ENCODE assay signal across 8 cellular contexts in genomic region chr6:42571611-42572342, GRCh38. TPM values are rescaled to one million over a fixed set of nuclear protein-coding genes. Genes with fewer than 3 reads are reported as not detected.
DNase-seq lines count a peak whose midpoint lies in the region; ATAC-seq and TF ChIP-seq lines count a peak whose summit lies in the region.

No MANE protein-coding gene starts in this region.

- H3K4me1 ChIP-seq in mammary epithelial cell (ENCODE audit: insufficient read depth, low read length) = peaks cover 11% of the 10 kb centered on the region
- peaks cover 0 to 8% of the 10 kb centered on the region in 2 donors for H3K4me1 ChIP-seq in breast epithelium
- peaks cover 0 to 30% (median 25%) of the 10 kb centered on the region in 5 donors for H3K4me1 ChIP-seq in subcutaneous abdominal adipose tissue (ENCODE audit: control insufficient read depth in 5 of 5, insufficient read depth in 5 of 5, low read length in 5 of 5)
- H3K4me1 ChIP-seq in H9 (ENCODE audit: insufficient read depth, low read length) = no peaks in the 10 kb centered on the region

- H4K8ac ChIP-seq in H9 (replicated peaks; ENCODE audit: insufficient read length, low read depth, low read length) = no peak overlapping the region

- no peak for DNase-seq in mammary epithelial cell
- DNase-seq in breast epithelium (ENCODE audit: low spot score in 2 of 2) = no peak
- no peak for DNase-seq in activated CD8-positive, alpha-beta T cell treated with anti-CD3 and anti-CD28 coated beads for 36 hours
- DNase-seq in NCI-H146 (lab: John Stamatoyannopoulos, UW) = no peak
- no peak for DNase-seq in H9
- DNase-seq in foreskin fibroblast = no peak

- H4K5ac ChIP-seq in H9 (ENCODE audit: insufficient read length, low read depth, low read length) = no peak overlapping the region

- H2BK5ac ChIP-seq in H9 (ENCODE audit: insufficient read length, low read length) = no peak overlapping the region

- no peak overlapping the region for H2BK20ac ChIP-seq in H9 (ENCODE audit: low read depth, low read length, poor library complexity, severe bottlenecking)

- H3K23me2 ChIP-seq in H9 (ENCODE audit: insufficient read length, low read depth, low read length, poor library complexity, severe bottlenecking) = no peaks in the 10 kb centered on the region

- TF ChIP-seq CTCF in mammary epithelial cell (conservative IDR thresholded peaks at IDR 0.05 in 1 of 2, IDR thresholded peaks at IDR 0.05 in 1 of 2; ENCODE audit: extremely low read depth in 1 of 2, insufficient read depth in 1 of 2, low read depth in 1 of 2, low read length in 2 of 2) (no peak), breast epithelium (IDR thresholded peaks at IDR 0.05) (no peak), H9 (conservative IDR thresholded peaks at IDR 0.05) (no peak), foreskin fibroblast (IDR thresholded peaks at IDR 0.05; ENCODE audit: low read depth, low read length) (no peak)
- no peak for TF ChIP-seq CTCF in activated CD8-positive, alpha-beta T cell treated with anti-CD3 and anti-CD28 coated beads for 36 hours (IDR thresholded peaks at IDR 0.05)

- H3K9ac ChIP-seq in mammary epithelial cell (ENCODE audit: insufficient read depth, low read length) (no peak overlapping the region), subcutaneous abdominal adipose tissue (ENCODE audit: low read length in 5 of 5) (no peak overlapping the region), H9 (ENCODE audit: extremely low read depth, insufficient read length, low read length) (no peak overlapping the region)

- no peak overlapping the region for H3K23ac ChIP-seq in H9 (ENCODE audit: insufficient read length, low read depth, low read length)

- H3K27ac Mint-ChIP-seq in activated CD8-positive, alpha-beta T cell treated with anti-CD3 and anti-CD28 coated beads for 36 hours = peak overlapping the region; percentile 52
- H3K27ac Mint-ChIP-seq in H9 = no peak overlapping the region; a peak in 1 of 7 replicates

- H3K4me1 Mint-ChIP-seq in activated CD8-positive, alpha-beta T cell treated with anti-CD3 and anti-CD28 coated beads for 36 hours (ENCODE audit: low read depth) = peaks cover 40% of the 10 kb centered on the region
- peaks cover 0 to 5% of the 10 kb centered on the region in 2 experiments; a peak in 1 of 4 replicates for H3K4me1 Mint-ChIP-seq in H9

- no peak overlapping the region for H3K56ac ChIP-seq in H9 (ENCODE audit: insufficient read length, low read depth, low read length)

- TF ChIP-seq POLR2A in breast epithelium (IDR thresholded peaks at IDR 0.05) = no peak

- H3K4ac ChIP-seq in H9 (ENCODE audit: low read depth, low read length) = no peak overlapping the region

- H3K4me2 ChIP-seq in mammary epithelial cell (ENCODE audit: insufficient read depth, low read depth, low read length) = peak overlapping the region; percentile 54
- H3K4me2 ChIP-seq in H9 (ENCODE audit: insufficient read depth, insufficient read length, low read length) = no peak overlapping the region

- H2BK120ac ChIP-seq in H9 (ENCODE audit: low read depth, low read length, poor library complexity, severe bottlenecking) = no peak overlapping the region

- WGBS in mammary epithelial cell (ENCODE audit: low coverage, missing lambda C conversion rate) = 90% methylated on average over 7 of the region's 7 CpGs
- no CpG with 5 or more reads among the region's 7 CpGs for WGBS in H9 (ENCODE audit: extremely low coverage, insufficient read length, low lambda C conversion rate)

- POLR2A ChIA-PET in activated CD8-positive, alpha-beta T cell treated with anti-CD3 and anti-CD28 coated beads for 36 hours (lab: Charles Lee) = interaction anchor here (0.6 to 1.6 kb wide), 3 partner anchors 8 to 174 kb away, joined by 3 to 4 read pairs (median 4); partner anchors contain the start of genes TBCC and UBR2

- ATAC-seq in HG02885 (IDR thresholded peaks at IDR 0.05; ENCODE audit: poor library complexity, unreplicated experiment) = peak; percentile 27
- no peak for ATAC-seq in activated CD8-positive, alpha-beta T cell treated with anti-CD3 and anti-CD28 coated beads for 36 hours

- H3K4me3 ChIP-seq in mammary epithelial cell (replicated peaks in 1 of 3; ENCODE audit: insufficient read depth in 1 of 3, low read depth in 2 of 3, low read length in 3 of 3) (no peak overlapping the region), breast epithelium (no peak overlapping the region), subcutaneous abdominal adipose tissue (ENCODE audit: low read depth in 1 of 5, low read length in 5 of 5) (no peak overlapping the region), foreskin fibroblast (ENCODE audit: low read depth in 1 of 2, low read length in 2 of 2) (peak overlapping the region in 1 of 2 donors; percentile 1)

- intact Hi-C loops in mammary epithelial cell (cut with micrococcal nuclease) (no loop called here), breast epithelium (cut with DNase I; ENCODE audit: low total_unique reads) (no loop called here)
- intact Hi-C loops in activated CD8-positive, alpha-beta T cell treated with anti-CD3 and anti-CD28 coated beads for 36 hours (cut with micrococcal nuclease) = no loop called here

- CTCF ChIA-PET in mammary epithelial cell (lab: Charles Lee; ENCODE audit: low non-redundant PET) = no interaction called here
- CTCF ChIA-PET in activated CD8-positive, alpha-beta T cell treated with anti-CD3 and anti-CD28 coated beads for 36 hours (lab: Charles Lee) = interaction anchor here (1.5 to 2.0 kb wide), 3 partner anchors 8 to 40 kb away, joined by 5 to 11 read pairs (median 6); partner anchors contain the start of gene UBR2

- H3K27me3 ChIP-seq in mammary epithelial cell (ENCODE audit: insufficient read depth, low read length) (no peaks in the 10 kb centered on the region), breast epithelium (no peaks in the 10 kb centered on the region), subcutaneous abdominal adipose tissue (ENCODE audit: control insufficient read depth in 5 of 5, insufficient read depth in 4 of 5, low read length in 5 of 5) (no peaks in the 10 kb centered on the region), H9 (ENCODE audit: insufficient read depth, low read length) (no peaks in the 10 kb centered on the region)

- in situ Hi-C loops in mammary epithelial cell (cut with MboI; ENCODE audit: low sequenced_read_pairs in 2 of 2) = no loop called here

- no peaks in the 10 kb centered on the region for H3K9me3 Mint-ChIP-seq in activated CD8-positive, alpha-beta T cell treated with anti-CD3 and anti-CD28 coated beads for 36 hours
- H3K9me3 Mint-ChIP-seq in H9 = no peaks in the 10 kb centered on the region

- H4K20me1 ChIP-seq in mammary epithelial cell (ENCODE audit: insufficient read depth, low read length) (no peaks in the 10 kb centered on the region), H9 (ENCODE audit: control insufficient read depth, insufficient read depth, insufficient read length) (no peaks in the 10 kb centered on the region)

- H3K27me3 Mint-ChIP-seq in activated CD8-positive, alpha-beta T cell treated with anti-CD3 and anti-CD28 coated beads for 36 hours = no peaks in the 10 kb centered on the region
- H3K27me3 Mint-ChIP-seq in H9 (ENCODE audit: low read depth) = no peaks in the 10 kb centered on the region

- no peak overlapping the region for H4K91ac ChIP-seq in H9 (ENCODE audit: insufficient read length, low read depth, low read length)

- no peak overlapping the region for H3T11ph ChIP-seq in H9 (ENCODE audit: low read length)

- no peak overlapping the region for H2AK5ac ChIP-seq in H9 (ENCODE audit: insufficient read length, low read length)

- H3K79me2 ChIP-seq in mammary epithelial cell (ENCODE audit: insufficient read depth, low read length) (peaks cover 85% of the 10 kb centered on the region), H9 (ENCODE audit: insufficient read depth, low read length) (peaks cover 4% of the 10 kb centered on the region; the same call in 1 of the 2 replicates)

- H3K36me3 Mint-ChIP-seq in activated CD8-positive, alpha-beta T cell treated with anti-CD3 and anti-CD28 coated beads for 36 hours (ENCODE audit: low read depth) = peaks cover 35% of the 10 kb centered on the region
- peaks cover 2 to 19% (median 17%) of the 10 kb centered on the region in 3 experiments; a peak in 5 of 7 replicates for H3K36me3 Mint-ChIP-seq in H9 (ENCODE audit: insufficient read depth in 1 of 3, low read depth in 3 of 3)

- H3K36me3 ChIP-seq in mammary epithelial cell (ENCODE audit: insufficient read depth, low read length) (peaks cover 7% of the 10 kb centered on the region), breast epithelium (no peaks in the 10 kb centered on the region), subcutaneous abdominal adipose tissue (ENCODE audit: control insufficient read depth in 5 of 5, insufficient read depth in 5 of 5, low read length in 5 of 5) (peaks cover 8 to 21% (median 10%) of the 10 kb centered on the region in 5 donors)

- no peaks in the 10 kb centered on the region for H3K9me3 ChIP-seq in mammary epithelial cell (replicated peaks; ENCODE audit: insufficient read depth, low read length)
- H3K9me3 ChIP-seq in breast epithelium = no peaks in the 10 kb centered on the region
- peaks cover 0 to 3% (median 0%) of the 10 kb centered on the region in 5 donors for H3K9me3 ChIP-seq in subcutaneous abdominal adipose tissue (ENCODE audit: control insufficient read depth in 5 of 5, low read length in 5 of 5)
- H3K9me3 ChIP-seq in H9 (ENCODE audit: control insufficient read depth, low read depth, low read length) = no peaks in the 10 kb centered on the region

- H3K27ac ChIP-seq in mammary epithelial cell (ENCODE audit: insufficient read depth, low read depth, low read length) (peak overlapping the region; percentile 18), breast epithelium (no peak overlapping the region), subcutaneous abdominal adipose tissue (ENCODE audit: low read depth, low read length) (peak overlapping the region; percentile 30), H9 (ENCODE audit: insufficient read length, low read depth, low read length) (no peak overlapping the region)

- H2AFZ ChIP-seq in mammary epithelial cell (ENCODE audit: low read depth, low read length) (no peak overlapping the region), H9 (ENCODE audit: low read length) (no peak overlapping the region)

- H3K14ac ChIP-seq in H9 (ENCODE audit: insufficient read depth, low read length) = no peak overlapping the region

- dilution Hi-C loops in mammary epithelial cell (cut with HindIII; ENCODE audit: low sequenced_read_pairs) = no loop called here

- H2BK12ac ChIP-seq in H9 (ENCODE audit: insufficient read length, low read depth, low read length) = no peak overlapping the region

- no TSS peak for BruUV-seq in mammary epithelial cell (replicated peaks; lab: Mats Ljungman, UMichigan)

- H3K4me3 Mint-ChIP-seq in activated CD8-positive, alpha-beta T cell treated with anti-CD3 and anti-CD28 coated beads for 36 hours = peak overlapping the region; percentile 40
- H3K4me3 Mint-ChIP-seq in H9 = no peak overlapping the region

- H2BK15ac ChIP-seq in H9 (ENCODE audit: low read depth, low read length) = no peak overlapping the region

- H3K79me1 ChIP-seq in H9 (ENCODE audit: insufficient read depth, low read depth, low read length, poor library complexity, severe bottlenecking) = peaks cover 3% of the 10 kb centered on the region

- H3K18ac ChIP-seq in H9 (ENCODE audit: insufficient read length, low read depth, low read length) = no peak overlapping the region

RNA-seq across cellular contexts. Expression of gene UBR2, which starts 7.9 kb away (rescaled TPM):
- 10 to 100 TPM; 23.8 to 31.3 TPM for total RNA-seq in mammary epithelial cell
- polyA plus RNA-seq in mammary epithelial cell = 8.9 TPM
- 10.1 TPM for polyA minus RNA-seq in mammary epithelial cell
- total RNA-seq in breast epithelium = 10 to 100 TPM; 33.8 to 46.2 (median 33.8) TPM
- 10 to 100 TPM; 24.5 to 25.8 TPM for total RNA-seq in activated CD8-positive, alpha-beta T cell treated with anti-CD3 and anti-CD28 coated beads for 36 hours
- total RNA-seq in H9 (2021) = 16.1 and 18.7 TPM in 2 replicates

Comparison
In these comparisons a context has a peak if more than half of its experiments do, and no peak if none do; other contexts are left out.
1. H3K27ac ChIP-seq: peak in mammary epithelial cell (single experiment) and subcutaneous abdominal adipose tissue (single experiment); none in breast epithelium (0 of 2) and H9 (single experiment).